ENCODE assay signal across 22 cellular contexts in genomic region chr2:16008331-16008850, GRCh38.
"Had no signal": no experiment of that assay in that cellular context is flagged by ENCODE, and none has a peak within 500 bp of the region (broad histone marks: within the 10 kb centered on the region; RNA-seq: fewer than 3 reads in every experiment).

No MANE protein-coding gene starts in this region.

- H3K4me1 ChIP-seq: foreskin keratinocyte had no signal

- H2AFZ ChIP-seq: hepatocyte had no signal

- H3K4me2 ChIP-seq: hepatocyte had no signal

- H3K9me3 Mint-ChIP-seq: dendritic cell treated with granulocyte-macrophage colony-stimulating factor and Interleukin-4, amounts not matched to agents 40 ng/mL and 50 ng/mL, for 4 days; endodermal cell had no signal

- H3K27ac Mint-ChIP-seq: dendritic cell treated with granulocyte-macrophage colony-stimulating factor and Interleukin-4, amounts not matched to agents 40 ng/mL and 50 ng/mL, for 4 days; effector memory CD8-positive, alpha-beta T cell; endodermal cell; immature natural killer cell; mesothelial cell of epicardium had no signal

- DNase-seq: cerebellar nuclear complex; colonic mucosa; cortex of kidney; effector CD8-positive, alpha-beta T cell; effector memory CD8-positive, alpha-beta T cell; endodermal cell; foreskin keratinocyte; heart left ventricle; hypothalamus; immature natural killer cell; kidney; left cardiac atrium; left lung; left ventricle myocardium superior; lower lobe of right lung; mesenchymal stem cell; mucosa of descending colon had no signal

- H3K27me3 ChIP-seq: hepatocyte had no signal

- H3K9me3 ChIP-seq: colonic mucosa, esophagus muscularis mucosa, gastroesophageal sphincter, heart left ventricle, left lung, lower lobe of right lung, mucosa of descending colon had no signal

- H3K4me3 Mint-ChIP-seq: dendritic cell treated with granulocyte-macrophage colony-stimulating factor and Interleukin-4, amounts not matched to agents 40 ng/mL and 50 ng/mL, for 4 days; effector memory CD8-positive, alpha-beta T cell; endodermal cell; immature natural killer cell; mesothelial cell of epicardium had no signal

- H3K36me3 ChIP-seq: colonic mucosa, esophagus muscularis mucosa, gastroesophageal sphincter, heart left ventricle, left lung, lower lobe of right lung had no signal

- ATAC-seq: effector memory CD8-positive, alpha-beta T cell; foreskin keratinocyte; gastroesophageal sphincter; heart left ventricle; left cardiac atrium; left lung; left ventricle myocardium superior; lower lobe of right lung; mucosa of descending colon had no signal

- H3K36me3 Mint-ChIP-seq: mesothelial cell of epicardium had no signal

- H3K4me3 ChIP-seq: colonic mucosa, esophagus muscularis mucosa, gastroesophageal sphincter, heart left ventricle, hepatocyte, left lung, lower lobe of right lung, mucosa of descending colon had no signal

- H3K27ac ChIP-seq: colonic mucosa, esophagus muscularis mucosa, foreskin keratinocyte, gastroesophageal sphincter, heart left ventricle, hepatocyte, left lung, lower lobe of right lung had no signal
